In the genomic region with DNA sequence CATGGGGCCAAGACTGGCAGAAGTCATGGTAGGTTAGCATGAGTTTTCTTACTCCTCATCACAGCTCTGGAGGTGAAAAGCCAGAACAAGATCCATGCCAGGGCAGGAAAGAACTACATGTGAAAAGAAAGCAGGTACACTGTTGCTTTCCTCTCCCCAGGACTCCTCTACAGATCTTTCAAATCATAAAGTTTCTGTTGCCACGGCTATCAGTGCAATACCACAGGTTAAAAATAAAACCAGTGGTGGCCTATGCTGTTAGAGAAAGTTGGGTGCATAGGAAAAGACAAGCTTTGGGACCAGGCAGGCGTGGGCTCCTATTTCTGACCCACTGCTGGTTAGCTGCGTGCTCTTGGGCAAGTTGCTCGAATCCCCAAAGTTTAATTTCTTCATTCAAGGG, we compare ENCODE assay signal across 11 cellular contexts.
DNase-seq lines count a peak whose midpoint lies in the region; ATAC-seq and TF ChIP-seq lines count a peak whose summit lies in the region.
"Had no signal": no experiment of that assay in that cellular context is flagged by ENCODE, and none has a peak within 500 bp of the region (broad histone marks: within the 10 kb centered on the region; RNA-seq: fewer than 3 reads in every experiment).

No MANE protein-coding gene starts in this region.

- intact Hi-C loops in dorsolateral prefrontal cortex (cut with DNase I): loop anchor here in 1 of 2 donors (5.0 kb wide), 1 partner anchor 83 kb away; a partner anchor contains a TSS

- peaks cover 13% of the 10 kb centered on the region for H3K4me1 ChIP-seq in BLaER1

- no peaks in the 10 kb centered on the region for H3K36me3 ChIP-seq in BLaER1

- no peak for TF ChIP-seq CTCF in dorsolateral prefrontal cortex (IDR thresholded peaks at IDR 0.05 in 54 of 56, conservative IDR thresholded peaks at IDR 0.05 in 2 of 56; ENCODE audit: low read depth in 1 of 56, partially characterized antibody in 56 of 56)

- peak; percentile 86 for ATAC-seq in GM19324 (IDR thresholded peaks at IDR 0.05; ENCODE audit: low FRiP score, unreplicated experiment)
- peak; percentile 87 for ATAC-seq in HG02642 (IDR thresholded peaks at IDR 0.05; ENCODE audit: poor library complexity, unreplicated experiment)
- ATAC-seq in HG03457 (IDR thresholded peaks at IDR 0.05; ENCODE audit: unreplicated experiment): peak; percentile 76
- ATAC-seq: K562 had no signal

- no peaks in the 10 kb centered on the region for H3K9me3 ChIP-seq in BLaER1

- H3K4me3 ChIP-seq in BLaER1 (no peak overlapping the region), dorsolateral prefrontal cortex (no peak overlapping the region)
- H3K4me3 ChIP-seq: K562 had no signal

- peaks cover 8% of the 10 kb centered on the region; the same call in 1 of the 2 replicates for H4K20me1 ChIP-seq in BLaER1

- H3K27ac ChIP-seq in BLaER1 (no peak overlapping the region), dorsolateral prefrontal cortex (no peak overlapping the region)

- H3K9ac ChIP-seq in BLaER1: no peak overlapping the region

- DNase-seq in NCI-H446 treated with DMSO at 0.1 percent for 48 hours (lab: John Stamatoyannopoulos, UW): no peak
- no peak for DNase-seq in AG08396 (ENCODE audit: low spot score)
- no peak for DNase-seq in NCI-H2029 treated with DMSO at 0.1 percent for 48 hours (lab: John Stamatoyannopoulos, UW)
- no peak for DNase-seq in dorsolateral prefrontal cortex
- DNase-seq: DMS153, kidney had no signal

- peak overlapping the region; percentile 55 for H3K4me2 ChIP-seq in BLaER1

- H3K27me3 ChIP-seq in BLaER1 (no peaks in the 10 kb centered on the region), dorsolateral prefrontal cortex (no peaks in the 10 kb centered on the region)
